Comparison of ENCODE assay signal across 11 cellular contexts in genomic region chr3:157082305-157082981, GRCh38.
DNase-seq lines count a peak whose midpoint lies in the region; ATAC-seq, FAIRE-seq and TF ChIP-seq lines count a peak whose summit lies in the region.
"Had no signal": no experiment of that assay in that cellular context is flagged by ENCODE, and none has a peak within 500 bp of the region (broad histone marks: within the 10 kb centered on the region; RNA-seq: fewer than 3 reads in every experiment).

No MANE protein-coding gene starts in this region.

- H3K27ac ChIP-seq in HUES64 (ENCODE audit: low read depth, low read length): no peak overlapping the region
- peak overlapping the region; percentile 15 to 72 (median 71) for H3K27ac ChIP-seq in right lobe of liver

- H3K9me3 ChIP-seq in HUES64 (ENCODE audit: insufficient read depth, low read depth, low read length) (no peaks in the 10 kb centered on the region), right lobe of liver (no peaks in the 10 kb centered on the region)
- H3K9me3 ChIP-seq: transverse colon had no signal

- H3K4me3 Mint-ChIP-seq in immature natural killer cell: no peak overlapping the region

- H3K4me1 ChIP-seq in HUES64 (ENCODE audit: insufficient read depth, low read length) (peaks cover 12% of the 10 kb centered on the region), right lobe of liver (peaks cover 0 to 18% (median 6%) of the 10 kb centered on the region in 4 donors)

- POLR2A ChIA-PET in HEK293T (lab: Yijun Ruan, JAX): no interaction called here

- H3K4me3 ChIP-seq in HUES64 (ENCODE audit: low read length) (0 out of 2 replicates have a peak overlapping the region, but pooled peaks have one; percentile 1), bronchial epithelial cell (ENCODE audit: low read depth, low read length) (no peak overlapping the region), right lobe of liver (no peak overlapping the region)
- H3K4me3 ChIP-seq: skin epidermis, transverse colon had no signal

- intact Hi-C loops in right lobe of liver (cut with DNase I): loop anchor here (10.0 kb wide), 3 partner anchors 52 to 408 kb away; partner anchors contain the start of gene TIPARP (in 2 of the 2)

- CTCF ChIA-PET in HEK293T (lab: Yijun Ruan, JAX): interaction anchor here (1.7 kb wide), 1 partner anchor 44 kb away, joined by 5 read pairs; no protein-coding TSS in a partner anchor

- TF ChIP-seq CTCF in bronchial epithelial cell (IDR thresholded peaks at IDR 0.05; ENCODE audit: insufficient read depth, low read length, severe bottlenecking): no peak
- no peak for TF ChIP-seq CTCF in right lobe of liver (IDR thresholded peaks at IDR 0.05)

- peak; percentile 79 for DNase-seq in ACHN
- DNase-seq in bronchial epithelial cell (ENCODE audit: low read depth): peak; percentile 98
- DNase-seq in right lobe of liver: peak; percentile 62 to 86 (median 78)
- no peak for DNase-seq in immature natural killer cell
- DNase-seq in NCI-H446 treated with DMSO at 0.1 percent for 48 hours (lab: John Stamatoyannopoulos, UW): no peak
- no peak for DNase-seq in HEK293T (ENCODE audit: extremely low spot score)
- DNase-seq: OCI-M1 had no signal

- H3K4me1 Mint-ChIP-seq in immature natural killer cell: peaks cover 0 to 9% of the 10 kb centered on the region in 2 donors

- H3K27ac Mint-ChIP-seq in immature natural killer cell: peak overlapping the region in 1 of 6 donors; percentile 3

- ATAC-seq in right lobe of liver: peak; percentile 79 to 88 (median 85)
- ATAC-seq in HG02571 (IDR thresholded peaks at IDR 0.05; ENCODE audit: unreplicated experiment): no peak

- no peaks in the 10 kb centered on the region for H3K9me3 Mint-ChIP-seq in immature natural killer cell

- 82% methylated on average over 11 of the region's 11 CpGs for WGBS in HUES64
- 33% methylated on average over 10 of the region's 11 CpGs for WGBS in right lobe of liver (ENCODE audit: insufficient coverage, low coverage, low lambda C conversion rate, missing lambda C conversion rate)

- no peak overlapping the region for H3K9ac ChIP-seq in HUES64 (ENCODE audit: low read depth, low read length)

- H3K27me3 ChIP-seq in HUES64 (ENCODE audit: insufficient read depth, low read length) (peaks cover 5% of the 10 kb centered on the region), bronchial epithelial cell (ENCODE audit: control insufficient read depth, insufficient read depth, low read length) (no peaks in the 10 kb centered on the region), right lobe of liver (no peaks in the 10 kb centered on the region)
- H3K27me3 ChIP-seq: transverse colon had no signal

- H3K36me3 ChIP-seq in HUES64 (ENCODE audit: insufficient read depth, low read length): no peaks in the 10 kb centered on the region
- H3K36me3 ChIP-seq in bronchial epithelial cell (ENCODE audit: control insufficient read depth, insufficient read depth, low read length): no peaks in the 10 kb centered on the region
- no peaks in the 10 kb centered on the region for H3K36me3 ChIP-seq in right lobe of liver
- H3K36me3 ChIP-seq: transverse colon had no signal

- in situ Hi-C loops in ACHN (cut with HindIII; ENCODE audit: low pct_ligation_motif_present, low pct_unique_long_range_greater_than_20kb, low sequenced_read_pairs): no loop called here

- no peak for FAIRE-seq in bronchial epithelial cell (lab: Jason Lieb, UNC)

- TF ChIP-seq POLR2A in right lobe of liver (IDR thresholded peaks at IDR 0.05): no peak

- no peaks in the 10 kb centered on the region for H3K36me3 Mint-ChIP-seq in immature natural killer cell

- H3K27me3 Mint-ChIP-seq in immature natural killer cell (ENCODE audit: low read depth in 3 of 3): peaks cover 0 to 1% (median 0%) of the 10 kb centered on the region in 3 donors

TF ChIP-seq in HEK293T, 16 proteins besides CTCF, POLR2A, EP300 and RAD21:
- TF ChIP-seq SP1 (IDR thresholded peaks at IDR 0.05) (no peak), FOXK2 (IDR thresholded peaks at IDR 0.05) (no peak), FOXM1 (IDR thresholded peaks at IDR 0.05; ENCODE audit: borderline replicate concordance) (no peak), HDGF (IDR thresholded peaks at IDR 0.05; ENCODE audit: borderline replicate concordance) (no peak)

Comparison
In these comparisons a context has a peak if more than half of its experiments do, and no peak if none do; other contexts are left out.
1. DNase-seq: peak in ACHN (single experiment), bronchial epithelial cell (single experiment) and right lobe of liver (3 of 3); none in immature natural killer cell (0 of 3), NCI-H446 treated with DMSO at 0.1 percent for 48 hours (single experiment) and HEK293T (single experiment).